Comparison of ENCODE assay signal across 13 cellular contexts in genomic region chr21:42845296-42845965, GRCh38. TPM values are rescaled to one million over a fixed set of nuclear protein-coding genes. Genes with fewer than 3 reads are reported as not detected.
DNase-seq lines count a peak whose midpoint lies in the region; ATAC-seq and TF ChIP-seq lines count a peak whose summit lies in the region.
"Had no signal": no experiment of that assay in that cellular context is flagged by ENCODE, and none has a peak within 500 bp of the region (broad histone marks: within the 10 kb centered on the region; RNA-seq: fewer than 3 reads in every experiment).

No MANE protein-coding gene starts in this region.

- no peak for ATAC-seq in GM18858 (IDR thresholded peaks at IDR 0.05; ENCODE audit: unreplicated experiment)
- ATAC-seq in HG03432 (IDR thresholded peaks at IDR 0.05; ENCODE audit: unreplicated experiment), result no peak

- peak overlapping the region; percentile 5 to 71 (median 50); a peak in 18 of 22 replicates for H3K4me2 ChIP-seq in BLaER1 treated with 17β-estradiol and CSF1 and Interleukin-3, amounts not matched to agents 10 nM and 100 nM
- no peak overlapping the region for H3K4me2 ChIP-seq in osteoblast (ENCODE audit: insufficient read depth, low read length)

- H3K4me3 ChIP-seq in BLaER1 treated with 17β-estradiol and CSF1 and Interleukin-3, amounts not matched to agents 10 nM and 100 nM, result no peak overlapping the region; a peak in 2 of 20 replicates
- H3K4me3 ChIP-seq in osteoblast (ENCODE audit: insufficient read depth, low read length), result peak overlapping the region; percentile 19
- H3K4me3 ChIP-seq: colonic mucosa, thoracic aorta had no signal

- TF ChIP-seq CTCF in osteoblast (IDR thresholded peaks at IDR 0.05; ENCODE audit: extremely low read depth, low read depth, low read length), result no peak
- no peak for TF ChIP-seq CTCF in GM10266 (IDR thresholded peaks at IDR 0.05; ENCODE audit: control insufficient read depth, insufficient read depth, low read depth, missing control alignments)

- in situ Hi-C loops in SK-MEL-5 (cut with HindIII; ENCODE audit: low pct_unique_long_range_greater_than_20kb, low sequenced_read_pairs), result no loop called here

- H3K9ac ChIP-seq in BLaER1 treated with 17β-estradiol and CSF1 and Interleukin-3, amounts not matched to agents 10 nM and 100 nM, result peak overlapping the region in 7 of 11 experiments; percentile 2 to 58 (median 27); a peak in 7 of 22 replicates

- no peaks in the 10 kb centered on the region for H3K9me3 ChIP-seq in BLaER1 treated with 17β-estradiol and CSF1 and Interleukin-3, amounts not matched to agents 10 nM and 100 nM (replicated peaks in 1 of 11)
- no peaks in the 10 kb centered on the region for H3K9me3 ChIP-seq in osteoblast (ENCODE audit: low read depth, low read length)
- H3K9me3 ChIP-seq: colonic mucosa, thoracic aorta had no signal

- H3K27ac ChIP-seq in BLaER1 treated with 17β-estradiol and CSF1 and Interleukin-3, amounts not matched to agents 10 nM and 100 nM, result no peak overlapping the region; a peak in 1 of 22 replicates
- no peak overlapping the region for H3K27ac ChIP-seq in osteoblast (ENCODE audit: low read depth, low read length)
- H3K27ac ChIP-seq: colonic mucosa had no signal

- H3K36me3 ChIP-seq in BLaER1 treated with 17β-estradiol and CSF1 and Interleukin-3, amounts not matched to agents 10 nM and 100 nM, result peaks cover 66 to 100% (median 94%) of the 10 kb centered on the region in 11 experiments
- H3K36me3 ChIP-seq in osteoblast (ENCODE audit: insufficient read depth, low read length), result peaks cover 52% of the 10 kb centered on the region
- H3K36me3 ChIP-seq: colonic mucosa had no signal

- DNase-seq in SK-MEL-5 (ENCODE audit: low read depth, low spot score), result peak; percentile 28
- DNase-seq in foreskin melanocyte, result peak; percentile 41
- peak; percentile 90 for DNase-seq in osteoblast (ENCODE audit: insufficient read length, low spot score, missing footprints)
- DNase-seq in NCI-H524 treated with DMSO at 0.1 percent for 48 hours (lab: John Stamatoyannopoulos, UW), result no peak
- DNase-seq in GM10266 (ENCODE audit: extremely low spot score), result no peak
- DNase-seq: colonic mucosa; naive B cell; NCI-H2171; stimulated activated CD4-positive, alpha-beta T cell treated with anti-CD3 and anti-CD28 coated beads, Interleukin-2, amount 100 ng/mL, for 48 hours had no signal

- H3K27me3 ChIP-seq in BLaER1 treated with 17β-estradiol and CSF1 and Interleukin-3, amounts not matched to agents 10 nM and 100 nM, result no peaks in the 10 kb centered on the region
- no peaks in the 10 kb centered on the region for H3K27me3 ChIP-seq in osteoblast (ENCODE audit: insufficient read depth, low read length)
- H3K27me3 ChIP-seq: colonic mucosa had no signal

- peak overlapping the region; percentile 29 for H2AFZ ChIP-seq in osteoblast (ENCODE audit: low read length)

- H3K4me1 ChIP-seq in BLaER1 treated with 17β-estradiol and CSF1 and Interleukin-3, amounts not matched to agents 10 nM and 100 nM, result peaks cover 12 to 85% (median 71%) of the 10 kb centered on the region in 10 experiments
- H3K4me1 ChIP-seq in osteoblast (ENCODE audit: insufficient read depth, low read length), result no peaks in the 10 kb centered on the region
- H3K4me1 ChIP-seq: colonic mucosa had no signal

- peaks cover 9 to 100% (median 98%) of the 10 kb centered on the region in 11 experiments; a peak in 21 of 22 replicates for H4K20me1 ChIP-seq in BLaER1 treated with 17β-estradiol and CSF1 and Interleukin-3, amounts not matched to agents 10 nM and 100 nM
- H4K20me1 ChIP-seq in osteoblast (ENCODE audit: insufficient read depth, low read length), result peaks cover 14% of the 10 kb centered on the region

- peaks cover 37% of the 10 kb centered on the region for H3K79me2 ChIP-seq in osteoblast (ENCODE audit: insufficient read depth, low read length)

RNA-seq across cellular contexts. Expression of gene WDR4, which starts 33.9 kb away (rescaled TPM):
- total RNA-seq in SK-MEL-5 (2014; rRNA removed; shearing (Covaris generic)), result 11.3 and 13.2 TPM in 2 replicates
- 25.2 and 25.4 TPM in 2 replicates for polyA plus RNA-seq in SK-MEL-5 (2015; cell fraction: cytosol; rRNA removed)
- 23.5 and 51.9 TPM in 2 replicates for polyA plus RNA-seq in SK-MEL-5 (2015; cell fraction: nucleus; rRNA removed)
- 8.0 and 10.1 TPM in 2 replicates for total RNA-seq in osteoblast

RNA-seq across cellular contexts. Expression of gene NDUFV3, which starts 47.7 kb away (rescaled TPM):
- 44.5 and 45.8 TPM in 2 replicates for total RNA-seq in SK-MEL-5 (2014; rRNA removed; shearing (Covaris generic))
- 45.3 and 48.4 TPM in 2 replicates for polyA plus RNA-seq in SK-MEL-5 (2015; cell fraction: cytosol; rRNA removed)
- polyA plus RNA-seq in SK-MEL-5 (2015; cell fraction: nucleus; rRNA removed), result 27.4 and 33.6 TPM in 2 replicates
- 65.1 and 66.2 TPM in 2 replicates for total RNA-seq in osteoblast

Comparison
In these comparisons a context has a peak if more than half of its experiments do, and no peak if none do; other contexts are left out.
1. DNase-seq: peak in SK-MEL-5 (single experiment), foreskin melanocyte (single experiment) and osteoblast (single experiment); none in NCI-H524 treated with DMSO at 0.1 percent for 48 hours (single experiment) and GM10266 (single experiment).